Comparison of ENCODE assay signal across 19 cellular contexts in the genomic region with DNA sequence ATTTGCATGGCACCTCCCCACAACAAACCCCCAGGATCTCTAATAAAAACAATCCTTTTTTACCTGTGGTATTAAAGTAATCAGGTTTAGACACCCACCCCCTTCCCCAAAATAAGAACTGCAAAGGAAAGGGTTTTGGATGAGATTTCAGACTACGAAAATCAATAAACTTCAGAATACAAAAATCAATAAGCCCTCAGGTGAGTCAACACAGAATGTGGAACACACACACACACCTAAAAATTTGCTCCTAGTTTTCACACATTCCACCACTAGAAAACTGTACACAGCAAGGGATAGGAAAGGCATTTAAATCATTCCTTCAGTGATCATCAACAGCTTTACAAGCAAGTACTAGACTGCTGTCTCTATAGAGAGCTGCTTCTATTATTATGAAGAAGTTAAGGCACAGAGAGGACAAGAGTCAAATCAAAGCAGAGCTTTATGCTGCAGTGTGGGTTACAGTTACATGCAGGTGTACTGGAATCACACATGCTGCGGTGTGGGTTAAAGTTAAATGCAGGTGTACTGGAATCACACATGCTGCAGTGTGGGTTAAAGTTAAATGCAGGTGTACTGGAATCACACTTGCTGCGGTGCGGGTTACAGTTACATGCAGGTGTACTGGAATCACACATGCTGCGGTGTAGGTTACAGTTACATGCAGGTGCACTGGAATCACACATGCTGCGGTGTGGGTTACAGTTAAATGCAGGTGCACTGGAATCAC. TPM values are rescaled to one million over a fixed set of nuclear protein-coding genes. Genes with fewer than 3 reads are reported as not detected.
DNase-seq lines count a peak whose midpoint lies in the region; ATAC-seq and TF ChIP-seq lines count a peak whose summit lies in the region.
"Had no signal": no experiment of that assay in that cellular context is flagged by ENCODE, and none has a peak within 500 bp of the region (broad histone marks: within the 10 kb centered on the region; RNA-seq: fewer than 3 reads in every experiment).

No MANE protein-coding gene starts in this region.

- no peak overlapping the region for H3K4me3 ChIP-seq in CD8-positive, alpha-beta T cell (ENCODE audit: low read depth, low read length)
- H3K4me3 ChIP-seq: MG63 had no signal

- H3K9me3 ChIP-seq in CD8-positive, alpha-beta T cell (ENCODE audit: low read length), result no peaks in the 10 kb centered on the region
- H3K9me3 ChIP-seq: MG63, neutrophil, SK-N-SH had no signal

- H3K4me1 ChIP-seq in CD8-positive, alpha-beta T cell (ENCODE audit: insufficient read depth, low read length), result peaks cover 24% of the 10 kb centered on the region

- no peaks in the 10 kb centered on the region for H3K27me3 ChIP-seq in CD8-positive, alpha-beta T cell (ENCODE audit: insufficient read depth, low read length)
- H3K27me3 ChIP-seq: MG63, neutrophil had no signal

- DNase-seq in T-helper 1 cell, result no peak
- DNase-seq in CD8-positive, alpha-beta T cell, result no peak
- DNase-seq in SW480 (ENCODE audit: low spot score), result peak; percentile 47
- DNase-seq in memory B cell (ENCODE audit: low spot score in 2 of 2), result no peak
- no peak for DNase-seq in GM20000 (ENCODE audit: low spot score)
- no peak for DNase-seq in central memory CD4-positive, alpha-beta T cell
- DNase-seq: ACHN; effector memory CD8-positive, alpha-beta T cell; GOT3; mesendoderm; MG63; NCI-H2171 treated with DMSO at 0.1 percent for 48 hours; SK-N-SH had no signal

- CTCF ChIA-PET in CD8-positive, alpha-beta T cell (lab: Charles Lee), result interaction anchor here (0.7 to 1.5 kb wide), 5 partner anchors 9 to 85 kb away, joined by 3 to 5 read pairs (median 4); partner anchors contain the start of gene PFDN1

- peak overlapping the region; percentile 74 for H3K27ac Mint-ChIP-seq in T-helper 1 cell treated with Interleukin-12 subunit alpha and Interleukin-12 subunit beta and Interleukin-4 antibody, amounts not matched to agents 30 μg/mL and 1 μg/mL, for 36 hours
- no peak overlapping the region for H3K27ac Mint-ChIP-seq in CD8-positive, alpha-beta T cell
- peak overlapping the region; percentile 28 for H3K27ac Mint-ChIP-seq in memory B cell
- H3K27ac Mint-ChIP-seq: effector memory CD8-positive, alpha-beta T cell; stimulated activated effector memory CD8-positive, alpha-beta T cell treated with anti-CD3 and anti-CD28 coated beads, Interleukin-12 subunit alpha, Interleukin-12 subunit beta, amount 100 ng/mL, for 72 hours had no signal

- TF ChIP-seq CTCF in CD8-positive, alpha-beta T cell (IDR thresholded peaks at IDR 0.05), result no peak
- TF ChIP-seq CTCF in GM20000 (IDR thresholded peaks at IDR 0.05; ENCODE audit: extremely low read depth, missing control alignments), result no peak

- no peaks in the 10 kb centered on the region for H3K36me3 ChIP-seq in CD8-positive, alpha-beta T cell (ENCODE audit: insufficient read depth, low read length)

- intact Hi-C loops in CD8-positive, alpha-beta T cell (cut with DNase I, micrococcal nuclease), result no loop called here

- peaks cover 15% of the 10 kb centered on the region for H3K36me3 Mint-ChIP-seq in T-helper 1 cell treated with Interleukin-12 subunit alpha and Interleukin-12 subunit beta and Interleukin-4 antibody, amounts not matched to agents 30 μg/mL and 1 μg/mL, for 36 hours (ENCODE audit: low read depth)
- H3K36me3 Mint-ChIP-seq in CD8-positive, alpha-beta T cell, result peaks cover 13% of the 10 kb centered on the region
- H3K36me3 Mint-ChIP-seq in memory B cell, result peaks cover 9% of the 10 kb centered on the region
- H3K36me3 Mint-ChIP-seq: stimulated activated effector memory CD8-positive, alpha-beta T cell treated with anti-CD3 and anti-CD28 coated beads, Interleukin-12 subunit alpha, Interleukin-12 subunit beta, amount 100 ng/mL, for 72 hours had no signal

- H3K4me3 Mint-ChIP-seq in T-helper 1 cell treated with Interleukin-12 subunit alpha and Interleukin-12 subunit beta and Interleukin-4 antibody, amounts not matched to agents 30 μg/mL and 1 μg/mL, for 36 hours, result peak overlapping the region; percentile 5
- H3K4me3 Mint-ChIP-seq in CD8-positive, alpha-beta T cell, result peak overlapping the region; percentile 30
- H3K4me3 Mint-ChIP-seq in memory B cell, result no peak overlapping the region
- H3K4me3 Mint-ChIP-seq: brain; effector memory CD8-positive, alpha-beta T cell; stimulated activated effector memory CD8-positive, alpha-beta T cell treated with anti-CD3 and anti-CD28 coated beads, Interleukin-12 subunit alpha, Interleukin-12 subunit beta, amount 100 ng/mL, for 72 hours had no signal

- no peaks in the 10 kb centered on the region for H3K27me3 Mint-ChIP-seq in T-helper 1 cell treated with Interleukin-12 subunit alpha and Interleukin-12 subunit beta and Interleukin-4 antibody, amounts not matched to agents 30 μg/mL and 1 μg/mL, for 36 hours (ENCODE audit: low read depth)
- no peaks in the 10 kb centered on the region for H3K27me3 Mint-ChIP-seq in CD8-positive, alpha-beta T cell (ENCODE audit: low read depth)
- no peaks in the 10 kb centered on the region for H3K27me3 Mint-ChIP-seq in memory B cell
- H3K27me3 Mint-ChIP-seq: effector memory CD8-positive, alpha-beta T cell had no signal

- no peak overlapping the region for H3K27ac ChIP-seq in CD8-positive, alpha-beta T cell (ENCODE audit: low read depth, low read length)
- H3K27ac ChIP-seq: neutrophil had no signal

- POLR2A ChIA-PET in CD8-positive, alpha-beta T cell (lab: Charles Lee), result no interaction called here

- peaks cover 48% of the 10 kb centered on the region for H3K4me1 Mint-ChIP-seq in T-helper 1 cell treated with Interleukin-12 subunit alpha and Interleukin-12 subunit beta and Interleukin-4 antibody, amounts not matched to agents 30 μg/mL and 1 μg/mL, for 36 hours (ENCODE audit: low read depth)
- peaks cover 33% of the 10 kb centered on the region for H3K4me1 Mint-ChIP-seq in CD8-positive, alpha-beta T cell (ENCODE audit: low read depth)
- peaks cover 23% of the 10 kb centered on the region for H3K4me1 Mint-ChIP-seq in memory B cell

- ATAC-seq in CD8-positive, alpha-beta T cell, result peak; percentile 14
- ATAC-seq in memory B cell (ENCODE audit: low read depth) (no peak), GM19463 (IDR thresholded peaks at IDR 0.05; ENCODE audit: unreplicated experiment) (no peak)
- ATAC-seq: activated CD4-positive, CD25-positive, alpha-beta regulatory T cell treated with anti-CD3 and anti-CD28 coated beads, Interleukin-2, amount 50 U/mL, for 24 hours; effector memory CD8-positive, alpha-beta T cell; stimulated activated effector memory CD8-positive, alpha-beta T cell treated with anti-CD3 and anti-CD28 coated beads, Interleukin-12 subunit alpha, Interleukin-12 subunit beta, amount 100 ng/mL, for 72 hours had no signal

- H3K9me3 Mint-ChIP-seq in T-helper 1 cell treated with Interleukin-12 subunit alpha and Interleukin-12 subunit beta and Interleukin-4 antibody, amounts not matched to agents 30 μg/mL and 1 μg/mL, for 36 hours, result no peaks in the 10 kb centered on the region
- H3K9me3 Mint-ChIP-seq in CD8-positive, alpha-beta T cell, result no peaks in the 10 kb centered on the region
- H3K9me3 Mint-ChIP-seq in memory B cell, result no peaks in the 10 kb centered on the region
- H3K9me3 Mint-ChIP-seq: brain; effector memory CD8-positive, alpha-beta T cell; stimulated activated effector memory CD8-positive, alpha-beta T cell treated with anti-CD3 and anti-CD28 coated beads, Interleukin-12 subunit alpha, Interleukin-12 subunit beta, amount 100 ng/mL, for 72 hours had no signal

RNA-seq across cellular contexts. Expression of gene PFDN1, which starts 36.3 kb away (rescaled TPM):
- 10 to 100 TPM; 28.4 to 30.5 TPM for total RNA-seq in CD8-positive, alpha-beta T cell
